14 cellular contexts compared by ENCODE assay signal in genomic region chr15:25884354-25884753, GRCh38. TPM values are rescaled to one million over a fixed set of nuclear protein-coding genes. Genes with fewer than 3 reads are reported as not detected.
DNase-seq lines count a peak whose midpoint lies in the region; ATAC-seq, FAIRE-seq and TF ChIP-seq lines count a peak whose summit lies in the region.
"Had no signal": no experiment of that assay in that cellular context is flagged by ENCODE, and none has a peak within 500 bp of the region (broad histone marks: within the 10 kb centered on the region; RNA-seq: fewer than 3 reads in every experiment).

No MANE protein-coding gene starts in this region.

- peaks cover 33% of the 10 kb centered on the region for H3K4me1 ChIP-seq in GM23248 (ENCODE audit: insufficient read depth)
- H3K4me1 ChIP-seq in astrocyte (ENCODE audit: insufficient read depth, low read length): peaks cover 23% of the 10 kb centered on the region
- peaks cover 3 to 5% of the 10 kb centered on the region in 2 donors for H3K4me1 ChIP-seq in left lung
- H3K4me1 ChIP-seq in upper lobe of left lung: peaks cover 0 to 18% (median 0%) of the 10 kb centered on the region in 4 donors

- H3K27ac ChIP-seq in GM23248 (peak overlapping the region; percentile 74), astrocyte (ENCODE audit: low read depth, low read length) (peak overlapping the region; percentile 91), left lung (peak overlapping the region; percentile 4), upper lobe of left lung (peak overlapping the region; percentile 14 to 56 (median 29))

- peak overlapping the region; percentile 95 for H3K27ac Mint-ChIP-seq in astrocyte (ENCODE audit: unreplicated experiment)

- H3K9ac ChIP-seq in GM23248: peak overlapping the region; percentile 18
- peak overlapping the region; percentile 68 for H3K9ac ChIP-seq in astrocyte (ENCODE audit: low read length)

- H3K27me3 ChIP-seq in GM23248 (replicated peaks; ENCODE audit: insufficient read depth): no peaks in the 10 kb centered on the region
- no peaks in the 10 kb centered on the region for H3K27me3 ChIP-seq in astrocyte (ENCODE audit: insufficient read depth, low read length)
- H3K27me3 ChIP-seq in left lung: no peaks in the 10 kb centered on the region
- H3K27me3 ChIP-seq in upper lobe of left lung: no peaks in the 10 kb centered on the region

- no peaks in the 10 kb centered on the region for H3K9me2 ChIP-seq in GM23248 (ENCODE audit: insufficient read depth)

- intact Hi-C loops in left lung (cut with DNase I): no loop called here

- H2AFZ ChIP-seq in GM23248 (no peak overlapping the region), astrocyte (ENCODE audit: low read depth, low read length) (no peak overlapping the region)

- ATAC-seq in left lung (peak; percentile 14), upper lobe of left lung (ENCODE audit: low FRiP score in 2 of 2) (no peak)
- ATAC-seq: Right ventricle myocardium inferior had no signal

- H3K36me3 Mint-ChIP-seq in astrocyte (ENCODE audit: low read depth, unreplicated experiment): no peaks in the 10 kb centered on the region

- no peaks in the 10 kb centered on the region for H3K79me2 ChIP-seq in GM23248 (ENCODE audit: insufficient read depth)
- H3K79me2 ChIP-seq in astrocyte (ENCODE audit: insufficient read depth, low read length): no peaks in the 10 kb centered on the region

- H3K4me1 Mint-ChIP-seq in astrocyte (ENCODE audit: low read depth, unreplicated experiment): peaks cover 29% of the 10 kb centered on the region

- no peak for TF ChIP-seq POLR2A in upper lobe of left lung (IDR thresholded peaks at IDR 0.05)

- H3K9me3 ChIP-seq in GM23248 (ENCODE audit: low read depth): no peaks in the 10 kb centered on the region
- H3K9me3 ChIP-seq in astrocyte (ENCODE audit: insufficient read depth, low read depth, low read length): no peaks in the 10 kb centered on the region
- no peaks in the 10 kb centered on the region for H3K9me3 ChIP-seq in left lung
- H3K9me3 ChIP-seq in upper lobe of left lung: no peaks in the 10 kb centered on the region

- H4K20me1 ChIP-seq in GM23248 (ENCODE audit: insufficient read depth): no peaks in the 10 kb centered on the region
- H4K20me1 ChIP-seq in astrocyte (ENCODE audit: insufficient read depth, low read length): no peaks in the 10 kb centered on the region

- TF ChIP-seq EP300 in upper lobe of left lung (IDR thresholded peaks at IDR 0.05): no peak

- FAIRE-seq in astrocyte (lab: Jason Lieb, UNC): no peak

- no peak overlapping the region for H3K4me3 Mint-ChIP-seq in astrocyte (ENCODE audit: unreplicated experiment)
- H3K4me3 Mint-ChIP-seq: H9 had no signal

- in situ Hi-C loops in GM23248 (cut with MboI): no loop called here

- peak overlapping the region; percentile 53 for H3K4me2 ChIP-seq in GM23248 (ENCODE audit: unreplicated experiment)
- H3K4me2 ChIP-seq in astrocyte (ENCODE audit: low read length): peak overlapping the region; percentile 70

- H3K36me3 ChIP-seq in GM23248 (ENCODE audit: low read depth) (no peaks in the 10 kb centered on the region), astrocyte (ENCODE audit: insufficient read depth, low read length) (no peaks in the 10 kb centered on the region), left lung (no peaks in the 10 kb centered on the region), upper lobe of left lung (no peaks in the 10 kb centered on the region)

- peak; percentile 28 for DNase-seq in GM23248
- DNase-seq in astrocyte (ENCODE audit: low read depth): no peak
- DNase-seq in left lung: no peak
- no peak for DNase-seq in upper lobe of left lung
- DNase-seq in SIG-M5 (lab: John Stamatoyannopoulos, UW): no peak
- no peak for DNase-seq in A172 (ENCODE audit: low spot score)
- no peak for DNase-seq in stimulated activated naive CD4-positive, alpha-beta T cell (lab: John Stamatoyannopoulos, UW)
- DNase-seq: C1 segment of cervical spinal cord, H9, KBM-7, NCI-H146, NCI-H2227 treated with DMSO at 0.1 percent for 48 hours, NCI-H524 treated with DMSO at 0.1 percent for 48 hours had no signal

- H3K4me3 ChIP-seq in GM23248 (no peak overlapping the region), astrocyte (ENCODE audit: insufficient read depth, low read depth, low read length) (no peak overlapping the region), left lung (no peak overlapping the region), upper lobe of left lung (no peak overlapping the region)

- WGBS in GM23248 (ENCODE audit: low coverage in 1 of 2, low lambda C conversion rate in 2 of 2, missing lambda C conversion rate in 2 of 2), 2 experiments: 46% methylated on average over 4 of the region's 4 CpGs
- WGBS in upper lobe of left lung, 2 donors: 34 to 54% methylated on average over 4 of the region's 4 CpGs

- H3F3A ChIP-seq in GM23248 (ENCODE audit: insufficient read depth): peaks cover 23% of the 10 kb centered on the region

- H3K9me3 Mint-ChIP-seq in astrocyte (ENCODE audit: unreplicated experiment): no peaks in the 10 kb centered on the region

- TF ChIP-seq CTCF in astrocyte (IDR thresholded peaks at IDR 0.05; ENCODE audit: insufficient read depth, low read depth, low read length) (no peak), left lung (IDR thresholded peaks at IDR 0.05) (no peak), upper lobe of left lung (IDR thresholded peaks at IDR 0.05) (no peak)

- no peaks in the 10 kb centered on the region for H3K27me3 Mint-ChIP-seq in astrocyte (ENCODE audit: low read depth, unreplicated experiment)

RNA-seq across cellular contexts. Expression of gene ATP10A, which starts 21.2 kb away (rescaled TPM):
- total RNA-seq in GM23248 (2014; rRNA removed; shearing (Covaris generic)): 64.1 and 73.1 TPM in 2 replicates
- 20.4 and 22.2 TPM in 2 replicates for polyA plus RNA-seq in GM23248 (2016; fragmentation: Nextera tagmentation; extraction: Ambion mirVana)
- total RNA-seq in astrocyte (21.1 and 36.6 TPM in 2 replicates), left lung (10 to 100 TPM; 25.4 to 46.1 TPM), upper lobe of left lung (10 to 100 TPM; 17.8 to 62.4 (median 32.3) TPM)
- not detected in 2 replicates for total RNA-seq in A172 (2014; rRNA removed; shearing (Covaris generic))

Comparison
In these comparisons a context has a peak if more than half of its experiments do, and no peak if none do; other contexts are left out.
1. H3K27ac ChIP-seq: peak in every context shown above with its lines; median percentile 91 in astrocyte; 74 in GM23248; 29 in upper lobe of left lung; 4 in left lung.
2. RNA of gene ATP10A, which starts 21.2 kb away (total RNA-seq): 64.1 to 73.1 TPM in GM23248, 25.4 to 46.1 TPM in left lung, 17.8 to 62.4 TPM in upper lobe of left lung and 21.1 to 36.6 TPM in astrocyte; not detected in A172; every median in the first group is over 10 times any median in the second.